1 cellular context compared by ENCODE assay signal in the genomic region with DNA sequence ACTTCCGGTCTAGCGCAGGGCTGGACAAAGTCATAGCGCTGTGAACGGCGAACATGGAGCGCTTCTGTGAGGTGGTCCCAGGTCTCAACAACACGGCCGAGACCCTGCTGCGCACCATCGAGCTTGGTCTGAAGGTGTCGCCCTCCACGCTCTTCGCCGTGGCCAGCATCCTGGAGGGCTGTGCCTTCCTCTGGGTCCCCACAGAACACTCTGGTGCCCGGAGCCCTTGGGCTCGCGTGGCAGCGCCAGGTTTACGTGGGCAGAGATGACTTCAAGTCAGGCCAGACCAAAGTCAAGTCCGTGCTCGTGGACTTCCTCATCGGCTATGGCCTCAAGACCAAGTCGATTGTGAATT.
TF ChIP-seq lines count a peak whose summit lies in the region.

No MANE protein-coding gene starts in this region.

TF ChIP-seq in H1, 55 proteins besides CTCF, POLR2A, EP300 and RAD21:
- TF ChIP-seq, protein P1, sequence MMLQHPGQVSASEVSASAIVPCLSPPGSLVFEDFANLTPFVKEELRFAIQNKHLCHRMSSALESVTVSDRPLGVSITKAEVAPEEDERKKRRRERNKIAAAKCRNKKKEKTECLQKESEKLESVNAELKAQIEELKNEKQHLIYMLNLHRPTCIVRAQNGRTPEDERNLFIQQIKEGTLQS (IDR thresholded peaks at IDR 0.05; ENCODE audit: insufficient read depth, low read depth, low read length): no peak
- TF ChIP-seq SIRT6 (IDR thresholded peaks at IDR 0.05; ENCODE audit: low read length): no peak
- no peak for TF ChIP-seq EGR1 (IDR thresholded peaks at IDR 0.05; ENCODE audit: borderline replicate concordance, low read depth, low read length)
- TF ChIP-seq FOSL1 (IDR thresholded peaks at IDR 0.05; ENCODE audit: insufficient read depth, low read depth, low read length): no peak
- TF ChIP-seq, protein P2, sequence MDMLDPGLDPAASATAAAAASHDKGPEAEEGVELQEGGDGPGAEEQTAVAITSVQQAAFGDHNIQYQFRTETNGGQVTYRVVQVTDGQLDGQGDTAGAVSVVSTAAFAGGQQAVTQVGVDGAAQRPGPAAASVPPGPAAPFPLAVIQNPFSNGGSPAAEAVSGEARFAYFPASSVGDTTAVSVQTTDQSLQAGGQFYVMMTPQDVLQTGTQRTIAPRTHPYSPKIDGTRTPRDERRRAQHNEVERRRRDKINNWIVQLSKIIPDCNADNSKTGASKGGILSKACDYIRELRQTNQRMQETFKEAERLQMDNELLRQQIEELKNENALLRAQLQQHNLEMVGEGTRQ (IDR thresholded peaks at IDR 0.05; ENCODE audit: low read length): no peak
- TF ChIP-seq TCF12 (IDR thresholded peaks at IDR 0.05; ENCODE audit: low read depth, low read length): no peak
TF ChIP-seq in H1: peak in this region for 0.
